8 cellular contexts compared by ENCODE assay signal in genomic region chr1:91511386-91511785, GRCh38. TPM values are rescaled to one million over a fixed set of nuclear protein-coding genes. Genes with fewer than 3 reads are reported as not detected.
A peak's percentile ranks its signal among the peaks of the same experiment; 100 is the strongest.
DNase-seq lines count a peak whose midpoint lies in the region; ATAC-seq and TF ChIP-seq lines count a peak whose summit lies in the region.

No MANE protein-coding gene starts in this region.

- no peak for TF ChIP-seq POLR2A in esophagus squamous epithelium (IDR thresholded peaks at IDR 0.05)

- H3K4me3 ChIP-seq in PC-3 (ENCODE audit: low read length) = no peak overlapping the region
- no peak overlapping the region for H3K4me3 ChIP-seq in esophagus squamous epithelium
- no peak overlapping the region for H3K4me3 ChIP-seq in psoas muscle

- no peak overlapping the region for H2AFZ ChIP-seq in PC-3 (ENCODE audit: low read length)

- WGBS in esophagus squamous epithelium, 2 donors = 24 to 34% methylated on average over 3 of the region's 3 CpGs
- 30 to 35% (median 34%) methylated on average over 3 of the region's 3 CpGs for WGBS in psoas muscle, 3 donors

- intact Hi-C loops in PC-3 (cut with micrococcal nuclease) (loop anchor here (1.0 kb wide), 1 partner anchor 416 kb away; no protein-coding TSS in a partner anchor), esophagus squamous epithelium (cut with DNase I) (loop anchor here (5.0 kb wide), 1 partner anchor 416 kb away; no protein-coding TSS in a partner anchor), psoas muscle (cut with DNase I) (loop anchor here in 1 of 2 donors (5.0 kb wide), 1 partner anchor 416 kb away; no protein-coding TSS in a partner anchor)

- no TSS peak for BruUV-seq in PC-3 (replicated peaks; lab: Mats Ljungman, UMichigan)

- H3K27ac ChIP-seq in PC-3 (ENCODE audit: low read length) (no peak overlapping the region), esophagus squamous epithelium (no peak overlapping the region), psoas muscle (no peak overlapping the region)

- POLR2A ChIA-PET in PC-3 (lab: Charles Lee; ENCODE audit: unreplicated experiment) = no interaction called here

- in situ Hi-C loops in ACHN (cut with HindIII; ENCODE audit: low pct_ligation_motif_present, low pct_unique_long_range_greater_than_20kb, low sequenced_read_pairs) = no loop called here

- no peaks in the 10 kb centered on the region for H4K20me1 ChIP-seq in PC-3 (ENCODE audit: low read length)

- H3K9ac ChIP-seq in PC-3 (ENCODE audit: low read length) = no peak overlapping the region

- no peak overlapping the region for H3K4me2 ChIP-seq in PC-3 (ENCODE audit: low read length)

- H3F3A ChIP-seq in PC-3 (ENCODE audit: low read length, unreplicated experiment) = no peaks in the 10 kb centered on the region

- H3K9me2 ChIP-seq in PC-3 (replicated peaks; ENCODE audit: low read length) = no peaks in the 10 kb centered on the region

- 0 out of 2 replicates have a peak, but pooled peaks have one; percentile 46 for ATAC-seq in PC-3
- peak in 2 of 4 donors; percentile 46 to 72 for ATAC-seq in psoas muscle
- ATAC-seq in HG03045 (IDR thresholded peaks at IDR 0.05; ENCODE audit: unreplicated experiment) = no peak
- ATAC-seq in HG02840 (IDR thresholded peaks at IDR 0.05; ENCODE audit: low FRiP score, unreplicated experiment) = no peak
- ATAC-seq in HG03039 (IDR thresholded peaks at IDR 0.05; ENCODE audit: unreplicated experiment) = no peak

- no peaks in the 10 kb centered on the region for H3K27me3 ChIP-seq in PC-3 (ENCODE audit: low read length)
- no peaks in the 10 kb centered on the region for H3K27me3 ChIP-seq in esophagus squamous epithelium
- H3K27me3 ChIP-seq in psoas muscle (ENCODE audit: insufficient read depth in 3 of 3, low read length in 2 of 3) = no peaks in the 10 kb centered on the region

- no peaks in the 10 kb centered on the region for H3K4me1 ChIP-seq in PC-3 (ENCODE audit: insufficient read depth, low read length)
- peaks cover 0 to 4% (median 0%) of the 10 kb centered on the region in 3 donors for H3K4me1 ChIP-seq in esophagus squamous epithelium
- H3K4me1 ChIP-seq in psoas muscle = no peaks in the 10 kb centered on the region

- TF ChIP-seq CTCF in GM12873 (IDR thresholded peaks at IDR 0.05; ENCODE audit: insufficient read depth, low read depth, low read length, missing control alignments) = peak; percentile 48
- TF ChIP-seq CTCF in PC-3 (conservative IDR thresholded peaks at IDR 0.05; ENCODE audit: low read depth, low read length) = peak; percentile 79
- peak in 5 of 6 experiments; percentile 47 to 71 (median 63) for TF ChIP-seq CTCF in esophagus squamous epithelium (IDR thresholded peaks at IDR 0.05)
- TF ChIP-seq CTCF in psoas muscle (IDR thresholded peaks at IDR 0.05) = peak; percentile 72

- DNase-seq in ACHN = peak; percentile 51
- peak; percentile 61 for DNase-seq in PC-3
- DNase-seq in esophagus squamous epithelium (lab: John Stamatoyannopoulos, UW) = no peak
- no peak for DNase-seq in psoas muscle

- H3K36me3 ChIP-seq in PC-3 (ENCODE audit: low read depth, low read length) (peaks cover 41% of the 10 kb centered on the region), esophagus squamous epithelium (peaks cover 0 to 4% (median 0%) of the 10 kb centered on the region in 3 donors), psoas muscle (ENCODE audit: insufficient read depth in 1 of 2, low read depth in 1 of 2) (no peaks in the 10 kb centered on the region)

- H3K9me3 ChIP-seq in PC-3 (ENCODE audit: low read length) = no peaks in the 10 kb centered on the region
- H3K9me3 ChIP-seq in esophagus squamous epithelium = no peaks in the 10 kb centered on the region
- H3K9me3 ChIP-seq in psoas muscle = no peaks in the 10 kb centered on the region

- H3K79me2 ChIP-seq in PC-3 (ENCODE audit: low read length) = 0 out of 2 replicates have a peak, but pooled peaks cover under 1% of the 10 kb centered on the region

- CTCF ChIA-PET in PC-3 (lab: Charles Lee) = interaction anchor here (0.6 to 0.9 kb wide), 7 partner anchors 15 to 485 kb away, joined by 3 to 11 read pairs (median 5); no protein-coding TSS in a partner anchor

RNA-seq across cellular contexts. Expression of gene CDC7, which starts 10.7 kb away (rescaled TPM):
- total RNA-seq in PC-3 (2014; rRNA removed) (10.0 and 11.1 TPM in 2 replicates), esophagus squamous epithelium (1 to 10 TPM; 2.0 to 6.8 (median 4.1) TPM), psoas muscle (1 to 10 TPM in 1 of 4 donors, under 1 TPM in 3; 0.40 to 1.2 (median 0.50) TPM)
- polyA plus RNA-seq in psoas muscle = 1 to 10 TPM in 1 of 3 donors, under 1 TPM in 2; 0.25 to 1.4 (median 0.64) TPM

Comparison
In these comparisons a context has a peak if more than half of its experiments do, and no peak if none do; other contexts are left out.
1. DNase-seq: peak in ACHN (single experiment) and PC-3 (single experiment); none in esophagus squamous epithelium (single experiment) and psoas muscle (0 of 2).
2. Peak in every context shown above with its lines, with median percentiles within 50 percentile points of each other: CTCF ChIP-seq.